In the genomic region with DNA sequence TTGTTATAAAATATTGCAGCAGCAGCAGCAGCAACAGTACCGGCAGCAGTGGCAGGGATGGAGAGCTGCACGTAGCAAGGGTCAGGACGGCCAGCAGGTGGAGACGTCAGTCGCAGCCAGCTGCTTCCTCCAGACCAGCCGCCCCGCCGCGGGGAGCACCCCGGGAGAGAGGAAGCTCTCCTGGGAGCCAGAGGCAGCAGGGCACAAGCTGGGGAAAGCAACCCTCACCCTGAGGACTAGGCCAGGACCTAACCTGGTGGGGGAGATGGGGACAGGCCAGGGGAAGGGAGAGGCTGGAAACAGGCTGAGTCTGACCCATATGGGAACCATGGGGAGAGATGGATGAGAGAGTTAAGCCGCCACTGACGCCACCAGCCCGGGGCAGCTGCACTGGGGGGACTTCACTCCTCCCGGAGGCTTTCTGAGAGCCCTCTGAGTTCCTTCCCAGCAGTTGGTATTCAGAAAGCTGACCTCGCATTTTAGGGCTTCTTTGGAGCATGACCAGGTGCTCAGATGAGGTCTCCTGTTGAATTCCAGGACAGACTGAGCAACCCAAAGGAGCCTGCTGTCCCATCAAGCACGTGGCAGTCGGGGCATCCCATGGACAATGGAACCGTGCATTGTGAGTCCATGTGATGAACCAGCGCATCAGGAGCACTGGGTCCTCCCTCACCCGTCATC, we compare ENCODE assay signal across 8 cellular contexts. TPM values are rescaled to one million over a fixed set of nuclear protein-coding genes. Genes with fewer than 3 reads are reported as not detected.
DNase-seq lines count a peak whose midpoint lies in the region; ATAC-seq and TF ChIP-seq lines count a peak whose summit lies in the region.

No MANE protein-coding gene starts in this region.

- peak overlapping the region; percentile 72 for H3K4me2 ChIP-seq in BLaER1

- 22 to 33% (median 23%) methylated on average over 9 to 20 of the region's 20 CpGs for WGBS in adrenal gland, 4 donors

- DNase-seq in NCI-H1105 (lab: John Stamatoyannopoulos, UW), result peak; percentile 56
- peak; percentile 33 to 71 (median 50) for DNase-seq in T-helper 2 cell
- DNase-seq in adrenal gland, result peak; percentile 71 to 88 (median 82)
- DNase-seq in left ventricle myocardium superior, result peak; percentile 88
- peak; percentile 84 for DNase-seq in sciatic nerve (ENCODE audit: low spot score)
- no peak for DNase-seq in GOT3 (lab: John Stamatoyannopoulos, UW)

- H3K4me3 ChIP-seq in BLaER1 (no peak overlapping the region), adrenal gland (no peak overlapping the region)

- no peaks in the 10 kb centered on the region for H4K20me1 ChIP-seq in BLaER1

- H3K27ac ChIP-seq in BLaER1 (no peak overlapping the region), adrenal gland (no peak overlapping the region)

- no peaks in the 10 kb centered on the region for H3K27me3 ChIP-seq in BLaER1
- H3K27me3 ChIP-seq in adrenal gland, result no peaks in the 10 kb centered on the region

- H3K36me3 ChIP-seq in BLaER1 (no peaks in the 10 kb centered on the region), adrenal gland (replicated peaks in 1 of 2) (no peaks in the 10 kb centered on the region)

- TF ChIP-seq POLR2A in adrenal gland (IDR thresholded peaks at IDR 0.05), result no peak

- TF ChIP-seq CTCF in adrenal gland (IDR thresholded peaks at IDR 0.05), result peak; percentile 71 to 86 (median 78)

- peak overlapping the region; percentile 16; the same call in 1 of the 2 replicates for H3K9ac ChIP-seq in BLaER1

- H3K4me1 ChIP-seq in BLaER1, result peaks cover 42% of the 10 kb centered on the region
- H3K4me1 ChIP-seq in adrenal gland (replicated peaks in 1 of 2), result no peaks in the 10 kb centered on the region

- intact Hi-C loops in adrenal gland (cut with DNase I) (loop anchor here (5.0 to 10.0 kb wide), 2 partner anchors 151 to 159 kb away; partner anchors contain the start of gene RAB15 (in 1 of the 2)), left ventricle myocardium superior (cut with micrococcal nuclease) (loop anchor here (5.0 kb wide), 1 partner anchor 69 kb away; no protein-coding TSS in a partner anchor), sciatic nerve (cut with DNase I) (no loop called here)

- H3K9me3 ChIP-seq in BLaER1, result no peaks in the 10 kb centered on the region
- H3K9me3 ChIP-seq in adrenal gland (replicated peaks in 1 of 3), result no peaks in the 10 kb centered on the region

- peak; percentile 76 for ATAC-seq in GM19463 (IDR thresholded peaks at IDR 0.05; ENCODE audit: unreplicated experiment)
- peak; percentile 86 for ATAC-seq in left ventricle myocardium superior
- ATAC-seq in sciatic nerve, result peak; percentile 89

RNA-seq across cellular contexts. Expression of gene SPTB, which starts 56.3 kb away (rescaled TPM):
- total RNA-seq in adrenal gland (1 to 10 TPM in 3 of 8 donors, under 1 TPM in 5; 0.18 to 6.1 (median 0.58) TPM), left ventricle myocardium superior (93.1 TPM), sciatic nerve (14.8 TPM)
- 10 to 100 TPM in 1 of 3 donors, 1 to 10 TPM in 2; 1.1 to 14.5 (median 1.3) TPM for polyA plus RNA-seq in adrenal gland
